12 cellular contexts compared by ENCODE assay signal in the genomic region with DNA sequence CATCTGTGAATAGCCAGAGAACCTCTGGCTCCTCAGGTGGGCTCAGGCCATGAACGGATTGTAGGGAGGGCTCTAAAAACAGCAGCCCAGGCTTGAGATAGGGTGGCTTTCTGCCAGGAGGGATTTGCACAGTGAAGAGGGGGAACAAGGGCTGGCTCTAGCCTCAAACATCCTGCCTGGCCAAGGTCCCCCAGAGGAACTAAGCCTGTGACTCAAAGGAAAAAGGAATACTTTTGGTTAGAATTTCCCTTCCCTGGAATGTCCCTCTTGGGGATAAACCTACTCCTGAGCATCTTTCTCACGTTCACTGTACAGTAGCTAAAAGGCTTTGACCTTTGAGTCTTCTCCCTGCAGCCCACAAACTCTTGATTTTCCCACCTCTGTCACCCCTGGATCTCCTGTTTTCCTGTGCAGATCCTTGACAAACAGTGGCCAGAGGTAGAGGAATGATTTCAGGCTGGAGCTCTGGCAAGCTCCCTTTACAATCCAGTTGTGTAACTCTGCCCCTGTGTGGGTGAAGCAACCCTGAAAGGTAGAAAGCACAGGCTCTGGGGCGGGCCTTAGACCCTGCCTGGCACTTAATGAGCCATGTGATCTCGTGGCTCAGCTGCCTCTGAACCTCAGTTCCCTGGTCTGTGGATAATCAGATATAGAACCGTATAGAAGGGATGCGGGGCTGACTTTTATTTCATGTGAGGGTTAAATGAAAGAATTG. TPM values are rescaled to one million over a fixed set of nuclear protein-coding genes. Genes with fewer than 3 reads are reported as not detected.
DNase-seq lines count a peak whose midpoint lies in the region; ATAC-seq and TF ChIP-seq lines count a peak whose summit lies in the region.
"Had no signal": no experiment of that assay in that cellular context is flagged by ENCODE, and none has a peak within 500 bp of the region (broad histone marks: within the 10 kb centered on the region; RNA-seq: fewer than 3 reads in every experiment).

No MANE protein-coding gene starts in this region.

- peak overlapping the region; percentile 8 for H3K27ac Mint-ChIP-seq in stimulated activated naive CD8-positive, alpha-beta T cell treated with anti-CD3 and anti-CD28 coated beads, Interleukin-15, Interleukin-2, amounts not matched to agents 100 ng/mL and 50 ng/mL, for 24 hours
- peak overlapping the region in 1 of 2 donors; percentile 19 for H3K27ac Mint-ChIP-seq in stimulated activated naive CD8-positive, alpha-beta T cell treated with anti-CD3 and anti-CD28 coated beads, Interleukin-15, amount 100 ng/mL, for 72 hours
- peak overlapping the region; percentile 79 for H3K27ac Mint-ChIP-seq in stimulated activated naive B cell treated with anti-CD40 and anti-IgM and Interleukin-4, amounts not matched to agents 10 μg/mL and 1 μg/mL and 100 μg/mL, for 72 hours

- H3K36me3 ChIP-seq in spleen = peaks cover 0 to 30% (median 0%) of the 10 kb centered on the region in 6 donors
- H3K36me3 ChIP-seq: pancreas, WERI-Rb-1 had no signal

- H3K4me1 ChIP-seq in spleen = peaks cover 0 to 28% (median 18%) of the 10 kb centered on the region in 6 donors

- peaks cover 31% of the 10 kb centered on the region for H3K36me3 Mint-ChIP-seq in stimulated activated naive CD8-positive, alpha-beta T cell treated with anti-CD3 and anti-CD28 coated beads, Interleukin-15, Interleukin-2, amounts not matched to agents 100 ng/mL and 50 ng/mL, for 24 hours (ENCODE audit: low read depth)
- H3K36me3 Mint-ChIP-seq in stimulated activated naive B cell treated with anti-CD40 and anti-IgM and Interleukin-4, amounts not matched to agents 10 μg/mL and 1 μg/mL and 100 μg/mL, for 72 hours = peaks cover 28 to 62% of the 10 kb centered on the region in 2 donors

- TF ChIP-seq POLR2A in spleen (IDR thresholded peaks at IDR 0.05) = no peak

- no peaks in the 10 kb centered on the region for H3K27me3 ChIP-seq in spleen (replicated peaks in 1 of 7)
- H3K27me3 ChIP-seq: pancreas had no signal

- H3K27ac ChIP-seq in spleen = peak overlapping the region in 3 of 8 donors; percentile 1 to 39 (median 21)
- H3K27ac ChIP-seq: pancreas, WERI-Rb-1 had no signal

- H3K4me3 Mint-ChIP-seq in stimulated activated naive CD8-positive, alpha-beta T cell treated with anti-CD3 and anti-CD28 coated beads, Interleukin-15, Interleukin-2, amounts not matched to agents 100 ng/mL and 50 ng/mL, for 24 hours = no peak overlapping the region
- H3K4me3 Mint-ChIP-seq in stimulated activated naive CD8-positive, alpha-beta T cell treated with anti-CD3 and anti-CD28 coated beads, Interleukin-15, amount 100 ng/mL, for 72 hours = peak overlapping the region in 1 of 2 donors; percentile 54
- H3K4me3 Mint-ChIP-seq in stimulated activated naive B cell treated with anti-CD40 and anti-IgM and Interleukin-4, amounts not matched to agents 10 μg/mL and 1 μg/mL and 100 μg/mL, for 72 hours = peak overlapping the region in 1 of 2 donors; percentile 11

- ATAC-seq in stimulated activated naive CD8-positive, alpha-beta T cell treated with anti-CD3 and anti-CD28 coated beads, Interleukin-15, amount 100 ng/mL, for 72 hours = no peak
- ATAC-seq in stimulated activated naive B cell treated with anti-CD40 and anti-IgM and Interleukin-4, amounts not matched to agents 10 μg/mL and 1 μg/mL and 100 μg/mL, for 72 hours (replicated peaks) = no peak
- ATAC-seq: pancreas had no signal

- no peak overlapping the region for H3K4me3 ChIP-seq in spleen
- H3K4me3 ChIP-seq: pancreas had no signal

- peaks cover 4% of the 10 kb centered on the region for H3K9me3 Mint-ChIP-seq in stimulated activated naive CD8-positive, alpha-beta T cell treated with anti-CD3 and anti-CD28 coated beads, Interleukin-15, Interleukin-2, amounts not matched to agents 100 ng/mL and 50 ng/mL, for 24 hours
- peaks cover 0 to 6% of the 10 kb centered on the region in 2 donors for H3K9me3 Mint-ChIP-seq in stimulated activated naive CD8-positive, alpha-beta T cell treated with anti-CD3 and anti-CD28 coated beads, Interleukin-15, amount 100 ng/mL, for 72 hours
- H3K9me3 Mint-ChIP-seq in stimulated activated naive B cell treated with anti-CD40 and anti-IgM and Interleukin-4, amounts not matched to agents 10 μg/mL and 1 μg/mL and 100 μg/mL, for 72 hours = peaks cover 2 to 3% of the 10 kb centered on the region in 2 donors

- no peak for TF ChIP-seq CTCF in spleen (IDR thresholded peaks at IDR 0.05 in 8 of 11, conservative IDR thresholded peaks at IDR 0.05 in 3 of 11)

- no peak for DNase-seq in stimulated activated naive CD8-positive, alpha-beta T cell treated with anti-CD3 and anti-CD28 coated beads, Interleukin-15, amount 100 ng/mL, for 72 hours
- DNase-seq in amniotic stem cell (lab: John Stamatoyannopoulos, UW) (peak; percentile 41), iris pigment epithelial cell (ENCODE audit: low read depth) (peak; percentile 28), Kasumi-1 (lab: John Stamatoyannopoulos, UW) (no peak), spleen (no peak)
- no peak for DNase-seq in stimulated activated naive B cell treated with anti-CD40 and anti-IgM and Interleukin-4, amounts not matched to agents 10 μg/mL and 1 μg/mL and 100 μg/mL, for 72 hours
- DNase-seq in activated CD4-positive, CD25-positive, alpha-beta regulatory T cell (lab: John Stamatoyannopoulos, UW) = no peak
- DNase-seq: activated T-cell treated with anti-CD3 and anti-CD28 coated beads, Interleukin-2, amount 50 U/mL, for 1 hour; NCI-H524 treated with DMSO at 0.1 percent for 48 hours; pancreas; WERI-Rb-1 had no signal

- intact Hi-C loops in spleen (cut with DNase I; ENCODE audit: low total_unique reads) = no loop called here

- no peaks in the 10 kb centered on the region for H3K9me3 ChIP-seq in spleen
- H3K9me3 ChIP-seq: pancreas had no signal

- no peaks in the 10 kb centered on the region for H3K27me3 Mint-ChIP-seq in stimulated activated naive CD8-positive, alpha-beta T cell treated with anti-CD3 and anti-CD28 coated beads, Interleukin-15, Interleukin-2, amounts not matched to agents 100 ng/mL and 50 ng/mL, for 24 hours
- no peaks in the 10 kb centered on the region for H3K27me3 Mint-ChIP-seq in stimulated activated naive CD8-positive, alpha-beta T cell treated with anti-CD3 and anti-CD28 coated beads, Interleukin-15, amount 100 ng/mL, for 72 hours
- no peaks in the 10 kb centered on the region for H3K27me3 Mint-ChIP-seq in stimulated activated naive B cell treated with anti-CD40 and anti-IgM and Interleukin-4, amounts not matched to agents 10 μg/mL and 1 μg/mL and 100 μg/mL, for 72 hours

- peaks cover 55% of the 10 kb centered on the region for H3K4me1 Mint-ChIP-seq in stimulated activated naive CD8-positive, alpha-beta T cell treated with anti-CD3 and anti-CD28 coated beads, Interleukin-15, Interleukin-2, amounts not matched to agents 100 ng/mL and 50 ng/mL, for 24 hours (ENCODE audit: low read depth)
- H3K4me1 Mint-ChIP-seq in stimulated activated naive CD8-positive, alpha-beta T cell treated with anti-CD3 and anti-CD28 coated beads, Interleukin-15, amount 100 ng/mL, for 72 hours = peaks cover 62% of the 10 kb centered on the region
- H3K4me1 Mint-ChIP-seq in stimulated activated naive B cell treated with anti-CD40 and anti-IgM and Interleukin-4, amounts not matched to agents 10 μg/mL and 1 μg/mL and 100 μg/mL, for 72 hours = peaks cover 47 to 74% of the 10 kb centered on the region in 2 donors

- WGBS in spleen, 5 donors = 59 to 74% (median 61%) methylated on average over 6 of the region's 6 CpGs

RNA-seq across cellular contexts. Expression of gene SEC61B, which starts 17.4 kb away (rescaled TPM):
- 100 to 1,000 TPM in 1 of 7 donors, 10 to 100 TPM in 6; 70.4 to 147 (median 86.9) TPM for total RNA-seq in spleen
- polyA plus RNA-seq in spleen = 100 to 1,000 TPM; 175 to 244 (median 244) TPM

RNA-seq across cellular contexts. Expression of gene ALG2, which starts 17.8 kb away (rescaled TPM):
- total RNA-seq in spleen = 10 to 100 TPM; 24.6 to 39.5 (median 27.2) TPM
- 10 to 100 TPM; 15.4 to 17.7 (median 16.9) TPM for polyA plus RNA-seq in spleen

Comparison
In these comparisons a context has a peak if more than half of its experiments do, and no peak if none do; other contexts are left out.
1. DNase-seq: peak in amniotic stem cell (single experiment) and iris pigment epithelial cell (single experiment); none in stimulated activated naive CD8-positive, alpha-beta T cell treated with anti-CD3 and anti-CD28 coated beads, Interleukin-15, amount 100 ng/mL, for 72 hours (0 of 2), stimulated activated naive B cell treated with anti-CD40 and anti-IgM and Interleukin-4, amounts not matched to agents 10 μg/mL and 1 μg/mL and 100 μg/mL, for 72 hours (single experiment), activated CD4-positive, CD25-positive, alpha-beta regulatory T cell (0 of 4), Kasumi-1 (0 of 2) and spleen (single experiment).